ENCODE assay signal across 25 cellular contexts in genomic region chr5:148682283-148683026, GRCh38. TPM values are rescaled to one million over a fixed set of nuclear protein-coding genes. Genes with fewer than 3 reads are reported as not detected.
"Had no signal": no experiment of that assay in that cellular context is flagged by ENCODE, and none has a peak within 500 bp of the region (broad histone marks: within the 10 kb centered on the region; RNA-seq: fewer than 3 reads in every experiment).

No MANE protein-coding gene starts in this region.

- H3K27ac ChIP-seq: brain microvascular endothelial cell, KMS-11 had no signal

- H3K36me3 ChIP-seq: brain microvascular endothelial cell had no signal

- H3K9ac ChIP-seq: KMS-11 had no signal

- DNase-seq: activated CD4-positive, alpha-beta memory T cell treated with anti-CD3 and anti-CD28 coated beads for 36 hours; activated CD4-positive, alpha-beta T cell treated with anti-CD3 and anti-CD28 coated beads, Interleukin-2, amount 10 ng/mL, durations not matched to agents 7 days and 5 days; activated CD4-positive, CD25-positive, alpha-beta regulatory T cell; activated CD8-positive, alpha-beta memory T cell treated with anti-CD3 and anti-CD28 coated beads for 24 hours; activated gamma-delta T cell; activated naive CD4-positive, alpha-beta T cell treated with anti-CD3 and anti-CD28 coated beads, Interleukin-2, amount 10 ng/mL, durations not matched to agents 7 days and 5 days; activated naive CD8-positive, alpha-beta T cell treated with anti-CD3 and anti-CD28 coated beads for 36 hours; activated T-cell treated with anti-CD3 and anti-CD28 coated beads, Interleukin-2, amount 50 U/mL, for 4 hours; brain microvascular endothelial cell; IMR-90; MV-4-11; NCI-H1092 treated with DMSO at 0.1 percent for 48 hours; NCI-H1417 treated with DMSO at 0.1 percent for 48 hours; NCI-H1694; NCI-H2029 treated with DMSO at 0.1 percent for 48 hours; NCI-H345; NCI-H510A; NCI-H69; PC-3; SHP77 treated with DMSO at 0.1 percent for 48 hours had no signal

- H3K4me2 ChIP-seq: KMS-11 had no signal

- ATAC-seq: activated T-cell treated with anti-CD3 and anti-CD28 coated beads, Interleukin-2, amount 50 U/mL, for 4 hours; activated T-helper 17 cell treated with anti-CD3 and anti-CD28 coated beads, Interleukin-2, amount 50 U/mL, for 72 hours; PC-3 had no signal

- H3K27me3 ChIP-seq: brain microvascular endothelial cell had no signal

RNA-seq across cellular contexts. Expression of gene HTR4, which starts 28.1 kb away (rescaled TPM):
- total RNA-seq: activated CD4-positive, alpha-beta memory T cell treated with anti-CD3 and anti-CD28 coated beads for 36 hours; activated CD4-positive, alpha-beta T cell treated with anti-CD3 and anti-CD28 coated beads, Interleukin-2, amount 10 ng/mL, durations not matched to agents 7 days and 5 days; activated naive CD8-positive, alpha-beta T cell treated with anti-CD3 and anti-CD28 coated beads for 36 hours; activated T-cell treated with anti-CD3 and anti-CD28 coated beads, Interleukin-2, amount 50 U/mL, for 4 hours; activated T-helper 17 cell treated with anti-CD3 and anti-CD28 coated beads, Interleukin-2, amount 50 U/mL, for 72 hours; IMR-90; MCF 10A; PC-3; SK-MEL-5 had no signal
- polyA plus RNA-seq: adipose tissue, IMR-90 had no signal
